In genomic region chr18:58668897-58669296, GRCh38 we compare ENCODE assay signal across 1 cellular context.
TF ChIP-seq lines count a peak whose summit lies in the region.

No MANE protein-coding gene starts in this region.

TF ChIP-seq in SK-N-SH, 30 proteins besides CTCF, POLR2A, EP300 and RAD21 (continued from another document):
- TF ChIP-seq USF1 (IDR thresholded peaks at IDR 0.05; ENCODE audit: borderline replicate concordance, low read depth) (no peak), SMC3 (IDR thresholded peaks at IDR 0.05; ENCODE audit: low read depth, low read length) (no peak), ELF1 (IDR thresholded peaks at IDR 0.05) (no peak), RXRA (IDR thresholded peaks at IDR 0.05; ENCODE audit: borderline replicate concordance, low read depth) (peak; percentile 60; the same call in 1 of the 2 replicates), NRF1 (IDR thresholded peaks at IDR 0.05; ENCODE audit: low read depth, low read length) (no peak), YY1 (IDR thresholded peaks at IDR 0.05; ENCODE audit: low read depth) (no peak), RCOR1 (IDR thresholded peaks at IDR 0.05; ENCODE audit: low read length) (no peak), RFX5 (IDR thresholded peaks at IDR 0.05; ENCODE audit: low read length) (no peak), MAX (IDR thresholded peaks at IDR 0.05; ENCODE audit: low read depth) (no peak), FOXM1 (IDR thresholded peaks at IDR 0.05; ENCODE audit: low read depth) (peak; percentile 78; the same call in 1 of the 2 replicates), IRF3 (IDR thresholded peaks at IDR 0.05; ENCODE audit: low read depth, low read length) (no peak), TCF12 (IDR thresholded peaks at IDR 0.05) (peak; percentile 89)
- TF ChIP-seq, protein P1, sequence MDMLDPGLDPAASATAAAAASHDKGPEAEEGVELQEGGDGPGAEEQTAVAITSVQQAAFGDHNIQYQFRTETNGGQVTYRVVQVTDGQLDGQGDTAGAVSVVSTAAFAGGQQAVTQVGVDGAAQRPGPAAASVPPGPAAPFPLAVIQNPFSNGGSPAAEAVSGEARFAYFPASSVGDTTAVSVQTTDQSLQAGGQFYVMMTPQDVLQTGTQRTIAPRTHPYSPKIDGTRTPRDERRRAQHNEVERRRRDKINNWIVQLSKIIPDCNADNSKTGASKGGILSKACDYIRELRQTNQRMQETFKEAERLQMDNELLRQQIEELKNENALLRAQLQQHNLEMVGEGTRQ (IDR thresholded peaks at IDR 0.05; ENCODE audit: borderline replicate concordance, low read depth, low read length), result no peak
